Comparison of ENCODE assay signal across 18 cellular contexts in genomic region chr5:1159774-1160406, GRCh38. TPM values are rescaled to one million over a fixed set of nuclear protein-coding genes. Genes with fewer than 3 reads are reported as not detected.
DNase-seq lines count a peak whose midpoint lies in the region; ATAC-seq, FAIRE-seq and TF ChIP-seq lines count a peak whose summit lies in the region.
"Had no signal": no experiment of that assay in that cellular context is flagged by ENCODE, and none has a peak within 500 bp of the region (broad histone marks: within the 10 kb centered on the region; RNA-seq: fewer than 3 reads in every experiment).

No MANE protein-coding gene starts in this region.

- H3K9ac ChIP-seq in endodermal cell (ENCODE audit: extremely low read depth, low read length, poor library complexity, severe bottlenecking) = no peak overlapping the region
- H3K9ac ChIP-seq: BLaER1 treated with 17β-estradiol and CSF1 and Interleukin-3, amounts not matched to agents 10 nM and 100 nM had no signal

- H3K27me3 ChIP-seq in endodermal cell (ENCODE audit: control insufficient read depth, insufficient read depth, low read length, poor library complexity, severe bottlenecking) (peaks cover 20% of the 10 kb centered on the region), HAP-1 (ENCODE audit: low read depth) (peaks cover 7% of the 10 kb centered on the region)

- H3K27ac ChIP-seq in HEK293 (ENCODE audit: extremely low read depth, low read depth, low read length) = no peak overlapping the region
- H3K27ac ChIP-seq in endodermal cell (ENCODE audit: low read depth, low read length) = no peak overlapping the region
- H3K27ac ChIP-seq: BLaER1 treated with 17β-estradiol and CSF1 and Interleukin-3, amounts not matched to agents 10 nM and 100 nM had no signal

- POLR2A ChIA-PET in activated naive CD8-positive, alpha-beta T cell treated with anti-CD3 and anti-CD28 coated beads, Interleukin-2, amount 10 ng/mL, durations not matched to agents 7 days and 5 days (lab: Charles Lee) = no interaction called here
- POLR2A ChIA-PET in HEK293 (lab: Yijun Ruan, JAX) = no interaction called here

- H3K4me3 ChIP-seq in HEK293 (ENCODE audit: low read depth, low read length) (no peak overlapping the region), endodermal cell (ENCODE audit: low read length) (no peak overlapping the region), HAP-1 (no peak overlapping the region)
- H3K4me3 ChIP-seq: BLaER1 treated with 17β-estradiol and CSF1 and Interleukin-3, amounts not matched to agents 10 nM and 100 nM had no signal

- 77 to 94% methylated on average over 2 to 4 of the region's 4 CpGs for WGBS in endodermal cell (ENCODE audit: insufficient coverage in 1 of 2, insufficient read length in 1 of 2), 2 experiments

- TF ChIP-seq CTCF in HEK293 (tag by site-specific recombination; IDR thresholded peaks at IDR 0.05) (no peak), endodermal cell (conservative IDR thresholded peaks at IDR 0.05) (no peak)

- H3K4me3 Mint-ChIP-seq in activated naive CD8-positive, alpha-beta T cell treated with anti-CD3 and anti-CD28 coated beads, Interleukin-2, amount 10 ng/mL, durations not matched to agents 7 days and 5 days = no peak overlapping the region
- no peak overlapping the region for H3K4me3 Mint-ChIP-seq in activated naive CD8-positive, alpha-beta T cell treated with anti-CD3 and anti-CD28 coated beads, Interleukin-2, amount 50 U/mL, for 24 hours
- peak overlapping the region; percentile 10 for H3K4me3 Mint-ChIP-seq in endodermal cell
- H3K4me3 Mint-ChIP-seq: CD4-positive, CD25-positive, alpha-beta regulatory T cell; IgD-negative memory B cell had no signal

- H3K9me3 ChIP-seq in HEK293 (ENCODE audit: control insufficient read depth, insufficient read depth, low read depth, low read length) = no peaks in the 10 kb centered on the region
- no peaks in the 10 kb centered on the region for H3K9me3 ChIP-seq in endodermal cell (ENCODE audit: control insufficient read depth, low read length)
- H3K9me3 ChIP-seq in HAP-1 = no peaks in the 10 kb centered on the region

- H3K36me3 ChIP-seq in HEK293 (ENCODE audit: control insufficient read depth in 2 of 2, insufficient read depth in 1 of 2, low read length in 2 of 2) (no peaks in the 10 kb centered on the region), endodermal cell (ENCODE audit: control insufficient read depth, insufficient read depth, low read length) (no peaks in the 10 kb centered on the region), HAP-1 (replicated peaks) (no peaks in the 10 kb centered on the region)
- H3K36me3 ChIP-seq: BLaER1 treated with 17β-estradiol and CSF1 and Interleukin-3, amounts not matched to agents 10 nM and 100 nM had no signal

- no peaks in the 10 kb centered on the region for H3K36me3 Mint-ChIP-seq in activated naive CD8-positive, alpha-beta T cell treated with anti-CD3 and anti-CD28 coated beads, Interleukin-2, amount 10 ng/mL, durations not matched to agents 7 days and 5 days
- H3K36me3 Mint-ChIP-seq in activated naive CD8-positive, alpha-beta T cell treated with anti-CD3 and anti-CD28 coated beads, Interleukin-2, amount 50 U/mL, for 24 hours (ENCODE audit: low read depth) = no peaks in the 10 kb centered on the region
- H3K36me3 Mint-ChIP-seq in endodermal cell (ENCODE audit: low read depth) = no peaks in the 10 kb centered on the region

- DNase-seq in activated naive CD8-positive, alpha-beta T cell treated with anti-CD3 and anti-CD28 coated beads, Interleukin-2, amount 10 ng/mL, durations not matched to agents 7 days and 5 days = no peak
- no peak for DNase-seq in activated naive CD8-positive, alpha-beta T cell treated with anti-CD3 and anti-CD28 coated beads, Interleukin-2, amount 50 U/mL, for 24 hours
- no peak for DNase-seq in endodermal cell
- DNase-seq in urothelium cell line (ENCODE audit: low spot score) = no peak
- no peak for DNase-seq in DMS 273 (lab: John Stamatoyannopoulos, UW; ENCODE audit: unreplicated experiment)
- no peak for DNase-seq in HAP-1 (ENCODE audit: low spot score in 2 of 2)
- DNase-seq: 8988T; AML-193; CD4-positive, CD25-positive, alpha-beta regulatory T cell; DMS79; EL; HCEC 1CT had no signal

- H3K9me3 Mint-ChIP-seq in activated naive CD8-positive, alpha-beta T cell treated with anti-CD3 and anti-CD28 coated beads, Interleukin-2, amount 10 ng/mL, durations not matched to agents 7 days and 5 days = no peaks in the 10 kb centered on the region
- H3K9me3 Mint-ChIP-seq in activated naive CD8-positive, alpha-beta T cell treated with anti-CD3 and anti-CD28 coated beads, Interleukin-2, amount 50 U/mL, for 24 hours = no peaks in the 10 kb centered on the region
- H3K9me3 Mint-ChIP-seq in endodermal cell = no peaks in the 10 kb centered on the region

- in situ Hi-C loops in HAP-1 (cut with MboI; ENCODE audit: low sequenced_read_pairs) = loop anchor here (25.0 kb wide), 1 partner anchor 223 kb away; no protein-coding TSS in a partner anchor

- H3K27me3 Mint-ChIP-seq in activated naive CD8-positive, alpha-beta T cell treated with anti-CD3 and anti-CD28 coated beads, Interleukin-2, amount 10 ng/mL, durations not matched to agents 7 days and 5 days = peaks cover 26% of the 10 kb centered on the region
- H3K27me3 Mint-ChIP-seq in activated naive CD8-positive, alpha-beta T cell treated with anti-CD3 and anti-CD28 coated beads, Interleukin-2, amount 50 U/mL, for 24 hours = peaks cover 34% of the 10 kb centered on the region
- peaks cover 27% of the 10 kb centered on the region for H3K27me3 Mint-ChIP-seq in endodermal cell (ENCODE audit: insufficient read depth)

- no peaks in the 10 kb centered on the region for H3K4me1 Mint-ChIP-seq in activated naive CD8-positive, alpha-beta T cell treated with anti-CD3 and anti-CD28 coated beads, Interleukin-2, amount 10 ng/mL, durations not matched to agents 7 days and 5 days
- H3K4me1 Mint-ChIP-seq in activated naive CD8-positive, alpha-beta T cell treated with anti-CD3 and anti-CD28 coated beads, Interleukin-2, amount 50 U/mL, for 24 hours = no peaks in the 10 kb centered on the region
- peaks cover 33% of the 10 kb centered on the region for H3K4me1 Mint-ChIP-seq in endodermal cell

- CTCF ChIA-PET in HEK293 (lab: Yijun Ruan, JAX) = interaction anchor here (0.7 to 2.1 kb wide), 2 partner anchors 19 to 580 kb away, joined by 3 to 9 read pairs; no protein-coding TSS in a partner anchor

- peak overlapping the region; percentile 9 for H3K27ac Mint-ChIP-seq in activated naive CD8-positive, alpha-beta T cell treated with anti-CD3 and anti-CD28 coated beads, Interleukin-2, amount 10 ng/mL, durations not matched to agents 7 days and 5 days
- no peak overlapping the region for H3K27ac Mint-ChIP-seq in activated naive CD8-positive, alpha-beta T cell treated with anti-CD3 and anti-CD28 coated beads, Interleukin-2, amount 50 U/mL, for 24 hours
- H3K27ac Mint-ChIP-seq in endodermal cell = peak overlapping the region; percentile 88
- H3K27ac Mint-ChIP-seq: CD4-positive, CD25-positive, alpha-beta regulatory T cell had no signal

- no peak for ATAC-seq in activated naive CD8-positive, alpha-beta T cell treated with anti-CD3 and anti-CD28 coated beads, Interleukin-2, amount 10 ng/mL, durations not matched to agents 7 days and 5 days (ENCODE audit: low read depth)
- no peak for ATAC-seq in activated naive CD8-positive, alpha-beta T cell treated with anti-CD3 and anti-CD28 coated beads, Interleukin-2, amount 50 U/mL, for 24 hours

- H3K4me1 ChIP-seq in HEK293 (ENCODE audit: control insufficient read depth, insufficient read depth, low read length) (no peaks in the 10 kb centered on the region; the same call in 1 of the 2 replicates), endodermal cell (ENCODE audit: control insufficient read depth, insufficient read depth, low read length) (peaks cover 6% of the 10 kb centered on the region), HAP-1 (no peaks in the 10 kb centered on the region)

- FAIRE-seq in urothelium cell line (lab: Jason Lieb, UNC) = peak; percentile 67
- FAIRE-seq: G401.6, GM12892, H1 had no signal

TF ChIP-seq in HEK293, 187 proteins besides CTCF, POLR2A, EP300 and RAD21:
- TF ChIP-seq ZIC2 (tag by site-specific recombination; IDR thresholded peaks at IDR 0.05) = peak; percentile 62; the same call in 1 of the 2 replicates
- TF ChIP-seq ZNF202 (tag by site-specific recombination; IDR thresholded peaks at IDR 0.05; ENCODE audit: borderline replicate concordance) = 0 out of 2 replicates have a peak, but pooled peaks have one; percentile 51
- no peak for TF ChIP-seq ZNF174 (tag by site-specific recombination; IDR thresholded peaks at IDR 0.05)
- TF ChIP-seq MEIS1 (CRISPR knock-in tag; IDR thresholded peaks at IDR 0.05; ENCODE audit: borderline replicate concordance) = no peak
- TF ChIP-seq ZNF366 (tag by site-specific recombination; conservative IDR thresholded peaks at IDR 0.05) = peak; percentile 84
- TF ChIP-seq PRDM1 (tag by site-specific recombination; IDR thresholded peaks at IDR 0.05) = peak; percentile 50
- no peak for TF ChIP-seq ZEB2 (tag by site-specific recombination; IDR thresholded peaks at IDR 0.05)

RNA-seq across cellular contexts. Expression of gene SLC6A19, which starts 41.5 kb away (rescaled TPM):
- not detected for total RNA-seq in activated naive CD8-positive, alpha-beta T cell treated with anti-CD3 and anti-CD28 coated beads, Interleukin-2, amount 10 ng/mL, durations not matched to agents 7 days and 5 days
- under 1 TPM; 0.09 to 0.15 TPM for total RNA-seq in endodermal cell
- not detected for polyA plus RNA-seq in endodermal cell (2013, experiment 1 of 2)
- not detected for polyA plus RNA-seq in endodermal cell (2013, experiment 2 of 2)
- total RNA-seq: CD4-positive, CD25-positive, alpha-beta regulatory T cell; H1 had no signal
- polyA plus RNA-seq: CD4-positive, CD25-positive, alpha-beta regulatory T cell; IgD-negative memory B cell had no signal

RNA-seq across cellular contexts. Expression of gene SLC12A7, which starts 48.0 kb away (rescaled TPM):
- 10 to 100 TPM; 31.5 to 37.5 TPM for total RNA-seq in activated naive CD8-positive, alpha-beta T cell treated with anti-CD3 and anti-CD28 coated beads, Interleukin-2, amount 10 ng/mL, durations not matched to agents 7 days and 5 days
- 10 to 100 TPM; 58.9 to 61.6 TPM for total RNA-seq in endodermal cell
- polyA plus RNA-seq in endodermal cell (2013, experiment 1 of 2) = 45.1 TPM
- 40.0 TPM for polyA plus RNA-seq in endodermal cell (2013, experiment 2 of 2)
